In the genomic region with DNA sequence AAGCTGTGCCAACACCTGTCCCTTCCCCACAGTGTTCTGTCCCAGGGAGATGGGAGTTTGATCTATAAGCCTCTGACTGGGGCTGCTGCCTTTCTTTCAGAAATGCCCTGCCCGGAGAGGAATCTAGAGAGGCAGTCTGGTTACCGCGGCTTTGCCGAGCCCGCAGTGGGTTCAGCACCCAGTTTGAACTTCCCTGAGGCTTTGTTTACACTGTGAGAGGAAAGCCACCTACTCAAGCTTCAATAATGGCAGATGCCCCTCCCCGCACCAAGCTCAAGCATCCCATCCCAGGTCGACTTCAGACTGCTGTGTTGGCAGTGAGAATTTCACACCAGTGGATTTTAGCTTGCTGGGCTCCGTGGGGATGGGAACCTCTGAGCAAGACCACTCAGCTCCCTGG, we compare ENCODE assay signal across 21 cellular contexts. TPM values are rescaled to one million over a fixed set of nuclear protein-coding genes. Genes with fewer than 3 reads are reported as not detected.
A peak's percentile ranks its signal among the peaks of the same experiment; 100 is the strongest.
DNase-seq lines count a peak whose midpoint lies in the region; ATAC-seq and TF ChIP-seq lines count a peak whose summit lies in the region.
"Had no signal": no experiment of that assay in that cellular context is flagged by ENCODE, and none has a peak within 500 bp of the region (broad histone marks: within the 10 kb centered on the region; RNA-seq: fewer than 3 reads in every experiment).

No MANE protein-coding gene starts in this region.

- no peak overlapping the region for H3K27ac Mint-ChIP-seq in activated naive CD4-positive, alpha-beta T cell treated with anti-CD3 and anti-CD28 coated beads, Interleukin-2, amount 50 U/mL, for 72 hours
- H3K27ac Mint-ChIP-seq in type B pancreatic cell = no peak overlapping the region

- TF ChIP-seq CTCF in left lung (IDR thresholded peaks at IDR 0.05) = no peak
- no peak for TF ChIP-seq CTCF in type B pancreatic cell (conservative IDR thresholded peaks at IDR 0.05)

- H3K9me3 ChIP-seq in SJCRH30 (replicated peaks) (no peaks in the 10 kb centered on the region), left lung (peaks cover 0 to 2% of the 10 kb centered on the region in 2 donors)
- H3K9me3 ChIP-seq: Peyer's patch, SJSA1 had no signal

- H3K4me1 Mint-ChIP-seq in type B pancreatic cell (ENCODE audit: unreplicated experiment) = peaks cover 5% of the 10 kb centered on the region

- ATAC-seq in left lung = peak; percentile 76
- no peak for ATAC-seq in GM19467 (IDR thresholded peaks at IDR 0.05; ENCODE audit: unreplicated experiment)
- no peak for ATAC-seq in activated naive CD4-positive, alpha-beta T cell treated with anti-CD3 and anti-CD28 coated beads, Interleukin-2, amount 50 U/mL, for 72 hours

- DNase-seq in COLO668 (lab: John Stamatoyannopoulos, UW; ENCODE audit: unreplicated experiment) (peak; percentile 26), HT-29 (ENCODE audit: low spot score) (peak; percentile 47), SJCRH30 (peak; percentile 10 to 44), left lung (peak in 1 of 2 donors; percentile 16), substantia nigra (lab: John Stamatoyannopoulos, UW) (no peak), type B pancreatic cell (ENCODE audit: extremely low spot score, unreplicated experiment) (no peak)
- DNase-seq in activated naive CD4-positive, alpha-beta T cell treated with anti-CD3 and anti-CD28 coated beads, Interleukin-2, amount 50 U/mL, for 72 hours (ENCODE audit: low spot score in 2 of 2) = no peak
- DNase-seq: DND-41; KG1; NCI-H1092 treated with DMSO at 0.1 percent for 48 hours; NCI-H1436 treated with DMSO at 0.1 percent for 48 hours; NCI-H2029 treated with DMSO at 0.1 percent for 48 hours; NCI-H446 treated with DMSO at 0.1 percent for 48 hours; NCI-H748 treated with DMSO at 0.1 percent for 48 hours; NK-92 treated with Interleukin-12 subunit alpha and Interleukin-12 subunit beta, amount 100 ng/mL, for 24 hours; T-helper 1 cell had no signal

- no peaks in the 10 kb centered on the region for H3K27me3 Mint-ChIP-seq in type B pancreatic cell

- no peak overlapping the region for H3K27ac ChIP-seq in SJCRH30
- H3K27ac ChIP-seq in left lung = no peak overlapping the region
- H3K27ac ChIP-seq in substantia nigra (ENCODE audit: low read depth, low read length, poor library complexity, severe bottlenecking) = no peak overlapping the region
- H3K27ac ChIP-seq: C4-2B, Peyer's patch, SJSA1 had no signal

- H3K36me3 ChIP-seq in SJCRH30 (no peaks in the 10 kb centered on the region), left lung (no peaks in the 10 kb centered on the region)
- H3K36me3 ChIP-seq: Peyer's patch, SJSA1 had no signal

- H3K4me3 ChIP-seq in SJCRH30 = peak overlapping the region; percentile 25
- H3K4me3 ChIP-seq in left lung = no peak overlapping the region
- H3K4me3 ChIP-seq: Peyer's patch, SJSA1 had no signal

- H3K4me1 ChIP-seq in SJCRH30 = peaks cover 21% of the 10 kb centered on the region
- no peaks in the 10 kb centered on the region for H3K4me1 ChIP-seq in left lung
- H3K4me1 ChIP-seq: Peyer's patch had no signal

- H3K27me3 ChIP-seq in SJCRH30 (no peaks in the 10 kb centered on the region), left lung (no peaks in the 10 kb centered on the region)
- H3K27me3 ChIP-seq: Peyer's patch, SJSA1 had no signal

- H3K4me3 Mint-ChIP-seq in type B pancreatic cell = no peak overlapping the region

- intact Hi-C loops in left lung (cut with DNase I) = no loop called here

- peaks cover 5 to 13% of the 10 kb centered on the region in 2 donors for H3K9me3 Mint-ChIP-seq in activated naive CD4-positive, alpha-beta T cell treated with anti-CD3 and anti-CD28 coated beads, Interleukin-2, amount 50 U/mL, for 72 hours
- H3K9me3 Mint-ChIP-seq in type B pancreatic cell = peaks cover 9% of the 10 kb centered on the region

- peaks cover 8 to 11% of the 10 kb centered on the region in 2 donors for H3K36me3 Mint-ChIP-seq in activated naive CD4-positive, alpha-beta T cell treated with anti-CD3 and anti-CD28 coated beads, Interleukin-2, amount 50 U/mL, for 72 hours
- H3K36me3 Mint-ChIP-seq in type B pancreatic cell = no peaks in the 10 kb centered on the region

RNA-seq across cellular contexts. Expression of a gene that starts 33.3 kb away (rescaled TPM):
- total RNA-seq in HT-29 (2014; rRNA removed; shearing (Covaris generic)) = 28.4 and 31.0 TPM in 2 replicates
- total RNA-seq in SJCRH30 (2014; rRNA removed; shearing (Covaris generic)) = 4.4 and 6.2 TPM in 2 replicates
- total RNA-seq in left lung (10 to 100 TPM; 23.5 to 23.6 TPM), type B pancreatic cell (ENCODE audit: low replicate concordance) (3.5 and 4.9 TPM in 2 replicates)
- under 1 TPM in 1 of 2 donors, not detected in 1; 0.14 TPM for total RNA-seq in activated naive CD4-positive, alpha-beta T cell treated with anti-CD3 and anti-CD28 coated beads, Interleukin-2, amount 50 U/mL, for 72 hours
- total RNA-seq: G401 had no signal

Comparison
In these comparisons a context has a peak if more than half of its experiments do, and no peak if none do; other contexts are left out.
1. DNase-seq: peak in COLO668 (single experiment), HT-29 (single experiment) and SJCRH30 (2 of 2); none in activated naive CD4-positive, alpha-beta T cell treated with anti-CD3 and anti-CD28 coated beads, Interleukin-2, amount 50 U/mL, for 72 hours (0 of 2), substantia nigra (0 of 49) and type B pancreatic cell (single experiment).